ENCODE assay signal across 8 cellular contexts in genomic region chr5:119071573-119071874, GRCh38. TPM values are rescaled to one million over a fixed set of nuclear protein-coding genes. Genes with fewer than 3 reads are reported as not detected.
DNase-seq lines count a peak whose midpoint lies in the region; ATAC-seq lines count a peak whose summit lies in the region.

No MANE protein-coding gene starts in this region.

- intact Hi-C loops in activated T-helper 2 cell treated with anti-CD3 and anti-CD28 coated beads, Interferon-gamma antibody, Interleukin-2, Interleukin-4, amounts not matched to agents 10 μg/mL and 5 μg/mL and 100 μg/mL, durations not matched to agents 14 hours and 24 hours and 36 hours (cut with micrococcal nuclease), result loop anchor here (1.0 to 5.0 kb wide), 7 partner anchors 8 to 381 kb away; partner anchors contain the start of genes DTWD2 and HSD17B4

- H3K4me3 Mint-ChIP-seq in activated T-helper 2 cell treated with anti-CD3 and anti-CD28 coated beads, Interferon-gamma antibody, Interleukin-2, Interleukin-4, amounts not matched to agents 10 μg/mL and 5 μg/mL and 100 μg/mL, durations not matched to agents 14 hours and 24 hours and 36 hours (ENCODE audit: low read depth), result peak overlapping the region; percentile 98
- H3K4me3 Mint-ChIP-seq in stimulated activated memory B cell treated with anti-CD40 and anti-IgM and Interleukin-4, amounts not matched to agents 10 μg/mL and 1 μg/mL and 100 μg/mL, for 72 hours, result peak overlapping the region; percentile 97

- H3K27me3 Mint-ChIP-seq in activated T-helper 2 cell treated with anti-CD3 and anti-CD28 coated beads, Interferon-gamma antibody, Interleukin-2, Interleukin-4, amounts not matched to agents 10 μg/mL and 5 μg/mL and 100 μg/mL, durations not matched to agents 14 hours and 24 hours and 36 hours (ENCODE audit: low read depth), result no peaks in the 10 kb centered on the region
- no peaks in the 10 kb centered on the region for H3K27me3 Mint-ChIP-seq in stimulated activated memory B cell treated with anti-CD40 and anti-IgM and Interleukin-4, amounts not matched to agents 10 μg/mL and 1 μg/mL and 100 μg/mL, for 72 hours

- no peaks in the 10 kb centered on the region for H3K36me3 ChIP-seq in iPS-15b (ENCODE audit: control insufficient read depth, insufficient read depth, low read length)

- H3K4me3 ChIP-seq in iPS-15b (ENCODE audit: low read depth, low read length), result peak overlapping the region; percentile 83

- H3K4me1 Mint-ChIP-seq in activated T-helper 2 cell treated with anti-CD3 and anti-CD28 coated beads, Interferon-gamma antibody, Interleukin-2, Interleukin-4, amounts not matched to agents 10 μg/mL and 5 μg/mL and 100 μg/mL, durations not matched to agents 14 hours and 24 hours and 36 hours (ENCODE audit: low read depth), result peaks cover 36% of the 10 kb centered on the region
- H3K4me1 Mint-ChIP-seq in stimulated activated memory B cell treated with anti-CD40 and anti-IgM and Interleukin-4, amounts not matched to agents 10 μg/mL and 1 μg/mL and 100 μg/mL, for 72 hours, result peaks cover 33% of the 10 kb centered on the region

- H3K9me3 Mint-ChIP-seq in activated T-helper 2 cell treated with anti-CD3 and anti-CD28 coated beads, Interferon-gamma antibody, Interleukin-2, Interleukin-4, amounts not matched to agents 10 μg/mL and 5 μg/mL and 100 μg/mL, durations not matched to agents 14 hours and 24 hours and 36 hours, result no peaks in the 10 kb centered on the region
- no peaks in the 10 kb centered on the region for H3K9me3 Mint-ChIP-seq in stimulated activated memory B cell treated with anti-CD40 and anti-IgM and Interleukin-4, amounts not matched to agents 10 μg/mL and 1 μg/mL and 100 μg/mL, for 72 hours

- H3K27me3 ChIP-seq in iPS-15b (ENCODE audit: control insufficient read depth, insufficient read depth, low read length), result no peaks in the 10 kb centered on the region

- peak; percentile 20 for DNase-seq in NCI-H2029 treated with DMSO at 0.1 percent for 48 hours (lab: John Stamatoyannopoulos, UW)
- DNase-seq in NCI-H2029 (lab: John Stamatoyannopoulos, UW), result no peak
- DNase-seq in activated T-helper 2 cell treated with anti-CD3 and anti-CD28 coated beads, Interferon-gamma antibody, Interleukin-2, Interleukin-4, amounts not matched to agents 10 μg/mL and 5 μg/mL and 100 μg/mL, durations not matched to agents 14 hours and 24 hours and 36 hours (ENCODE audit: low spot score), result no peak
- DNase-seq in DMS79 (lab: John Stamatoyannopoulos, UW), result no peak
- no peak for DNase-seq in SK-N-DZ (ENCODE audit: low spot score)

- H3K36me3 Mint-ChIP-seq in activated T-helper 2 cell treated with anti-CD3 and anti-CD28 coated beads, Interferon-gamma antibody, Interleukin-2, Interleukin-4, amounts not matched to agents 10 μg/mL and 5 μg/mL and 100 μg/mL, durations not matched to agents 14 hours and 24 hours and 36 hours (ENCODE audit: low read depth), result peaks cover 11% of the 10 kb centered on the region
- peaks cover 20% of the 10 kb centered on the region for H3K36me3 Mint-ChIP-seq in stimulated activated memory B cell treated with anti-CD40 and anti-IgM and Interleukin-4, amounts not matched to agents 10 μg/mL and 1 μg/mL and 100 μg/mL, for 72 hours

- H3K9ac ChIP-seq in iPS-15b (ENCODE audit: low read depth, low read length), result peak overlapping the region; percentile 92

- peak overlapping the region; percentile 93 for H3K27ac Mint-ChIP-seq in activated T-helper 2 cell treated with anti-CD3 and anti-CD28 coated beads, Interferon-gamma antibody, Interleukin-2, Interleukin-4, amounts not matched to agents 10 μg/mL and 5 μg/mL and 100 μg/mL, durations not matched to agents 14 hours and 24 hours and 36 hours
- peak overlapping the region; percentile 99 for H3K27ac Mint-ChIP-seq in stimulated activated memory B cell treated with anti-CD40 and anti-IgM and Interleukin-4, amounts not matched to agents 10 μg/mL and 1 μg/mL and 100 μg/mL, for 72 hours

- ATAC-seq in HG02943 (IDR thresholded peaks at IDR 0.05; ENCODE audit: low read depth, unreplicated experiment), result peak; percentile 5
- peak; percentile 13 for ATAC-seq in stimulated activated memory B cell treated with anti-CD40 and anti-IgM and Interleukin-4, amounts not matched to agents 10 μg/mL and 1 μg/mL and 100 μg/mL, for 72 hours

- H3K4me1 ChIP-seq in iPS-15b (ENCODE audit: control insufficient read depth, insufficient read depth, low read length), result peaks cover 7% of the 10 kb centered on the region

- no peaks in the 10 kb centered on the region for H3K9me3 ChIP-seq in iPS-15b (ENCODE audit: control insufficient read depth, insufficient read depth, low read length)

RNA-seq across cellular contexts. Expression of gene DMXL1, which starts 0.6 kb away (rescaled TPM):
- total RNA-seq in activated T-helper 2 cell treated with anti-CD3 and anti-CD28 coated beads, Interferon-gamma antibody, Interleukin-2, Interleukin-4, amounts not matched to agents 10 μg/mL and 5 μg/mL and 100 μg/mL, durations not matched to agents 14 hours and 24 hours and 36 hours, result 26.7 and 29.3 TPM in 2 replicates
- 19.1 and 19.9 TPM in 2 replicates for polyA plus RNA-seq in SK-N-DZ (2014; cell fraction: cytosol; rRNA removed)
- polyA plus RNA-seq in SK-N-DZ (2014; cell fraction: nucleus; rRNA removed), result 13.4 and 16.8 TPM in 2 replicates
